13 cellular contexts compared by ENCODE assay signal in genomic region chr5:93359958-93360305, GRCh38.
A peak's percentile ranks its signal among the peaks of the same experiment; 100 is the strongest.
DNase-seq lines count a peak whose midpoint lies in the region; ATAC-seq and TF ChIP-seq lines count a peak whose summit lies in the region.
"Had no signal": no experiment of that assay in that cellular context is flagged by ENCODE, and none has a peak within 500 bp of the region (broad histone marks: within the 10 kb centered on the region; RNA-seq: fewer than 3 reads in every experiment).

No MANE protein-coding gene starts in this region.

- POLR2A ChIA-PET in CD4-positive, alpha-beta T cell (lab: Charles Lee): no interaction called here

- H3K27ac Mint-ChIP-seq in Calu3 (ENCODE audit: unreplicated experiment): peak overlapping the region; percentile 65
- no peak overlapping the region for H3K27ac Mint-ChIP-seq in CD4-positive, alpha-beta T cell

- CTCF ChIA-PET in Calu3 (lab: Charles Lee): no interaction called here
- CTCF ChIA-PET in CD4-positive, alpha-beta T cell (lab: Charles Lee): no interaction called here

- H3K4me1 Mint-ChIP-seq in Calu3 (ENCODE audit: low read depth, unreplicated experiment): peaks cover 30% of the 10 kb centered on the region
- no peaks in the 10 kb centered on the region for H3K4me1 Mint-ChIP-seq in CD4-positive, alpha-beta T cell (ENCODE audit: low read depth)

- no TSS peak for BruUV-seq in Calu3 (replicated peaks; lab: Mats Ljungman, UMichigan)

- TF ChIP-seq CTCF in Calu3 (IDR thresholded peaks at IDR 0.05; ENCODE audit: unreplicated experiment) (no peak), VCaP (conservative IDR thresholded peaks at IDR 0.05) (no peak), foreskin keratinocyte (conservative IDR thresholded peaks at IDR 0.05) (no peak), osteoblast (IDR thresholded peaks at IDR 0.05; ENCODE audit: extremely low read depth, low read depth, low read length) (no peak)
- TF ChIP-seq CTCF in CD4-positive, alpha-beta T cell (IDR thresholded peaks at IDR 0.05): no peak

- ATAC-seq in foreskin keratinocyte: no peak
- no peak for ATAC-seq in CD4-positive, alpha-beta T cell (ENCODE audit: poor library complexity)

- H3K36me3 ChIP-seq in osteoblast (ENCODE audit: insufficient read depth, low read length): no peaks in the 10 kb centered on the region
- H3K36me3 ChIP-seq: tibial nerve had no signal

- peak overlapping the region; percentile 39 for H3K4me3 Mint-ChIP-seq in Calu3 (ENCODE audit: low read depth, unreplicated experiment)
- H3K4me3 Mint-ChIP-seq in CD4-positive, alpha-beta T cell: no peak overlapping the region

- H3K27ac ChIP-seq in VCaP: peak overlapping the region; percentile 71
- peak overlapping the region; percentile 36 for H3K27ac ChIP-seq in foreskin keratinocyte
- H3K27ac ChIP-seq in osteoblast (ENCODE audit: low read depth, low read length): peak overlapping the region; percentile 64
- no peak overlapping the region for H3K27ac ChIP-seq in CD4-positive, alpha-beta T cell (ENCODE audit: low read depth, low read length)

- H3K9me3 Mint-ChIP-seq in Calu3 (ENCODE audit: low read depth, unreplicated experiment): no peaks in the 10 kb centered on the region
- H3K9me3 Mint-ChIP-seq in CD4-positive, alpha-beta T cell: no peaks in the 10 kb centered on the region

- no peak for DNase-seq in Calu3
- no peak for DNase-seq in foreskin keratinocyte
- DNase-seq in osteoblast (ENCODE audit: insufficient read length, low spot score, missing footprints): no peak
- DNase-seq in germinal center (ENCODE audit: low spot score): no peak
- DNase-seq in SHP77 treated with DMSO at 0.1 percent for 48 hours (lab: John Stamatoyannopoulos, UW): no peak
- no peak for DNase-seq in CD4-positive, alpha-beta T cell
- no peak for DNase-seq in inferior parietal cortex (ENCODE audit: extremely low spot score)
- DNase-seq: activated CD4-positive, CD25-positive, alpha-beta regulatory T cell treated with anti-CD3 and anti-CD28 coated beads, Interleukin-2, amount 50 U/mL, for 72 hours; Caco-2; NCI-H2171; stimulated activated CD4-positive, alpha-beta T cell treated with anti-CD3 and anti-CD28 coated beads, Interleukin-4, amount 100 ng/mL, for 24 hours had no signal

- no peaks in the 10 kb centered on the region for H3K9me3 ChIP-seq in osteoblast (ENCODE audit: low read depth, low read length)
- H3K9me3 ChIP-seq in CD4-positive, alpha-beta T cell (ENCODE audit: control insufficient read depth, low read length): no peaks in the 10 kb centered on the region
- H3K9me3 ChIP-seq: Caco-2, tibial nerve had no signal

- H3K27me3 Mint-ChIP-seq in Calu3 (ENCODE audit: unreplicated experiment): no peaks in the 10 kb centered on the region
- no peaks in the 10 kb centered on the region for H3K27me3 Mint-ChIP-seq in CD4-positive, alpha-beta T cell

- H3K4me3 ChIP-seq in osteoblast (ENCODE audit: insufficient read depth, low read length): peak overlapping the region; percentile 18
- H3K4me3 ChIP-seq: tibial nerve had no signal

- H3K79me2 ChIP-seq in osteoblast (ENCODE audit: insufficient read depth, low read length): no peaks in the 10 kb centered on the region

- H3K27me3 ChIP-seq in foreskin keratinocyte (no peaks in the 10 kb centered on the region), osteoblast (ENCODE audit: insufficient read depth, low read length) (no peaks in the 10 kb centered on the region)
- H3K27me3 ChIP-seq in CD4-positive, alpha-beta T cell (ENCODE audit: control insufficient read depth, insufficient read depth, low read length): no peaks in the 10 kb centered on the region
- H3K27me3 ChIP-seq: tibial nerve had no signal

- H3K4me1 ChIP-seq in foreskin keratinocyte (peaks cover 11% of the 10 kb centered on the region), osteoblast (ENCODE audit: insufficient read depth, low read length) (peaks cover 31% of the 10 kb centered on the region)
- H3K4me1 ChIP-seq: Caco-2 had no signal

- H3K36me3 Mint-ChIP-seq in Calu3 (ENCODE audit: insufficient read depth, unreplicated experiment): peaks cover 7% of the 10 kb centered on the region
- no peaks in the 10 kb centered on the region for H3K36me3 Mint-ChIP-seq in CD4-positive, alpha-beta T cell (ENCODE audit: low read depth)

- no peaks in the 10 kb centered on the region for H4K20me1 ChIP-seq in osteoblast (ENCODE audit: insufficient read depth, low read length)

- peak overlapping the region; percentile 62 for H2AFZ ChIP-seq in osteoblast (ENCODE audit: low read length)

- peak overlapping the region; percentile 22 for H3K4me2 ChIP-seq in osteoblast (ENCODE audit: insufficient read depth, low read length)

- intact Hi-C loops in Calu3 (cut with micrococcal nuclease; ENCODE audit: unreplicated experiment): loop anchor here (10.0 kb wide), 1 partner anchor 195 kb away; no protein-coding TSS in a partner anchor
- intact Hi-C loops in CD4-positive, alpha-beta T cell (cut with DNase I, micrococcal nuclease): no loop called here
